ENCODE assay signal across 8 cellular contexts in genomic region chr17:4939554-4939803, GRCh38. TPM values are rescaled to one million over a fixed set of nuclear protein-coding genes. Genes with fewer than 3 reads are reported as not detected.
DNase-seq lines count a peak whose midpoint lies in the region; ATAC-seq, FAIRE-seq and TF ChIP-seq lines count a peak whose summit lies in the region.

No MANE protein-coding gene starts in this region.

- TF ChIP-seq CTCF in choroid plexus epithelial cell (conservative IDR thresholded peaks at IDR 0.05; ENCODE audit: low read depth, low read length) = no peak
- no peak for TF ChIP-seq CTCF in omental fat pad (IDR thresholded peaks at IDR 0.05)

- H3K36me3 ChIP-seq in muscle layer of duodenum (ENCODE audit: control insufficient read depth in 1 of 2, insufficient read depth in 2 of 2, low read length in 2 of 2) = peaks cover 39 to 48% of the 10 kb centered on the region in 2 donors

- H3K27ac Mint-ChIP-seq in activated naive CD4-positive, alpha-beta T cell treated with anti-CD3 and anti-CD28 coated beads for 36 hours = peak overlapping the region; percentile 86

- peak overlapping the region; percentile 98 for H3K4me3 ChIP-seq in Jurkat, Clone E6-1 (ENCODE audit: low read length)
- H3K4me3 ChIP-seq in choroid plexus epithelial cell (ENCODE audit: low read depth, low read length) (peak overlapping the region; percentile 93), muscle layer of duodenum (ENCODE audit: low read depth in 1 of 2, low read length in 2 of 2) (peak overlapping the region; percentile 70 to 97)

- peak; percentile 27 for DNase-seq in activated naive CD4-positive, alpha-beta T cell treated with anti-CD3 and anti-CD28 coated beads for 36 hours
- no peak for DNase-seq in activated naive CD4-positive, alpha-beta T cell treated with anti-CD3 and anti-CD28 coated beads, Interleukin-2, amount 50 U/mL, for 16 hours
- DNase-seq in Jurkat, Clone E6-1 (ENCODE audit: low read depth, low spot score) = no peak
- DNase-seq in choroid plexus epithelial cell (ENCODE audit: low read depth) (peak; percentile 32), omental fat pad (ENCODE audit: low spot score) (no peak), GM12892 (ENCODE audit: insufficient read length) (no peak), GM19240 (ENCODE audit: insufficient read length, low spot score) (no peak)

- no peak for FAIRE-seq in GM12892 (lab: Jason Lieb, UNC)

- H3K36me3 Mint-ChIP-seq in activated naive CD4-positive, alpha-beta T cell treated with anti-CD3 and anti-CD28 coated beads for 36 hours (ENCODE audit: low read depth) = peaks cover 57% of the 10 kb centered on the region

- peaks cover 20 to 62% of the 10 kb centered on the region in 2 donors for H3K4me1 ChIP-seq in muscle layer of duodenum (ENCODE audit: control insufficient read depth in 1 of 2, insufficient read depth in 2 of 2, low read length in 2 of 2)

- H3K27me3 Mint-ChIP-seq in activated naive CD4-positive, alpha-beta T cell treated with anti-CD3 and anti-CD28 coated beads for 36 hours (ENCODE audit: low read depth) = no peaks in the 10 kb centered on the region

- CTCF ChIA-PET in activated naive CD4-positive, alpha-beta T cell treated with anti-CD3 and anti-CD28 coated beads for 36 hours (lab: Charles Lee) = interaction anchor here (1.2 to 2.8 kb wide), 5 partner anchors 13 to 149 kb away, joined by 3 to 15 read pairs (median 4); partner anchors contain the start of genes C17orf107 and SPAG7

- intact Hi-C loops in activated naive CD4-positive, alpha-beta T cell treated with anti-CD3 and anti-CD28 coated beads for 36 hours (cut with micrococcal nuclease) = no loop called here

- ATAC-seq in omental fat pad (ENCODE audit: low FRiP score) = no peak

- no peaks in the 10 kb centered on the region for H3K27me3 ChIP-seq in muscle layer of duodenum (ENCODE audit: low read depth, low read length)

- H3K4me3 Mint-ChIP-seq in activated naive CD4-positive, alpha-beta T cell treated with anti-CD3 and anti-CD28 coated beads for 36 hours = peak overlapping the region; percentile 94

- H3K9me3 Mint-ChIP-seq in activated naive CD4-positive, alpha-beta T cell treated with anti-CD3 and anti-CD28 coated beads for 36 hours = no peaks in the 10 kb centered on the region

- peak overlapping the region; percentile 98 for H3K27ac ChIP-seq in muscle layer of duodenum (ENCODE audit: low read length)

- TF ChIP-seq POLR2A in GM12892 (IDR thresholded peaks at IDR 0.05; ENCODE audit: low read depth, low read length) = no peak

- peaks cover 54% of the 10 kb centered on the region for H3K4me1 Mint-ChIP-seq in activated naive CD4-positive, alpha-beta T cell treated with anti-CD3 and anti-CD28 coated beads for 36 hours (ENCODE audit: low read depth)

- H3K9me3 ChIP-seq in muscle layer of duodenum (ENCODE audit: control insufficient read depth in 1 of 2, low read length in 2 of 2) = no peaks in the 10 kb centered on the region

RNA-seq across cellular contexts. Expression of gene SLC25A11, which starts 0.4 kb away (rescaled TPM):
- 10 to 100 TPM; 63.8 to 65.2 TPM for total RNA-seq in activated naive CD4-positive, alpha-beta T cell treated with anti-CD3 and anti-CD28 coated beads for 36 hours
- 115 TPM for polyA plus RNA-seq in Jurkat, Clone E6-1 (2012; ENCODE audit: insufficient read depth, insufficient read length)
- 10 to 100 TPM; 38.9 to 74.2 (median 47.1) TPM for total RNA-seq in omental fat pad
- polyA plus RNA-seq in GM12892 (2012; ENCODE audit: missing spikeins) = 61.3 TPM

RNA-seq across cellular contexts. Expression of gene RNF167, which starts 0.6 kb away (rescaled TPM):
- 100 to 1,000 TPM; 133 to 140 TPM for total RNA-seq in activated naive CD4-positive, alpha-beta T cell treated with anti-CD3 and anti-CD28 coated beads for 36 hours
- 190 TPM for polyA plus RNA-seq in Jurkat, Clone E6-1 (2012; ENCODE audit: insufficient read depth, insufficient read length)
- total RNA-seq in omental fat pad = 10 to 100 TPM; 24.5 to 34.4 (median 32.0) TPM
- polyA plus RNA-seq in GM12892 (2012; ENCODE audit: missing spikeins) = 108 TPM

RNA-seq across cellular contexts. Expression of gene GP1BA, which starts 7.4 kb away (rescaled TPM):
- not detected for total RNA-seq in activated naive CD4-positive, alpha-beta T cell treated with anti-CD3 and anti-CD28 coated beads for 36 hours
- 0.49 TPM for polyA plus RNA-seq in Jurkat, Clone E6-1 (2012; ENCODE audit: insufficient read depth, insufficient read length)
- total RNA-seq in omental fat pad = not detected
- polyA plus RNA-seq in GM12892 (2012; ENCODE audit: missing spikeins) = 1.9 TPM

RNA-seq across cellular contexts. Expression of gene PFN1, which starts 8.9 kb away (rescaled TPM):
- total RNA-seq in activated naive CD4-positive, alpha-beta T cell treated with anti-CD3 and anti-CD28 coated beads for 36 hours = 1,000 to 10,000 TPM; 1,812 to 1,876 TPM
- polyA plus RNA-seq in Jurkat, Clone E6-1 (2012; ENCODE audit: insufficient read depth, insufficient read length) = 1,752 TPM
- total RNA-seq in omental fat pad = 100 to 1,000 TPM; 444 to 699 (median 616) TPM
- 1,802 TPM for polyA plus RNA-seq in GM12892 (2012; ENCODE audit: missing spikeins)

RNA-seq across cellular contexts. Expression of gene ENO3, which starts 11.4 kb away (rescaled TPM):
- total RNA-seq in activated naive CD4-positive, alpha-beta T cell treated with anti-CD3 and anti-CD28 coated beads for 36 hours = 10 to 100 TPM; 26.7 to 28.9 TPM
- polyA plus RNA-seq in Jurkat, Clone E6-1 (2012; ENCODE audit: insufficient read depth, insufficient read length) = 63.2 TPM
- total RNA-seq in omental fat pad = 1 to 10 TPM; 2.8 to 5.3 (median 3.3) TPM
- polyA plus RNA-seq in GM12892 (2012; ENCODE audit: missing spikeins) = 30.2 TPM

Comparison
In these comparisons a context has a peak if more than half of its experiments do, and no peak if none do; other contexts are left out.
1. DNase-seq: peak in activated naive CD4-positive, alpha-beta T cell treated with anti-CD3 and anti-CD28 coated beads for 36 hours (single experiment) and choroid plexus epithelial cell (single experiment); none in activated naive CD4-positive, alpha-beta T cell treated with anti-CD3 and anti-CD28 coated beads, Interleukin-2, amount 50 U/mL, for 16 hours (single experiment), Jurkat, Clone E6-1 (single experiment), omental fat pad (single experiment), GM12892 (single experiment) and GM19240 (single experiment).
2. Peak in every context shown above with its lines, with median percentiles within 50 percentile points of each other: H3K4me3 ChIP-seq.